9 cellular contexts compared by ENCODE assay signal in genomic region chr2:229856416-229856815, GRCh38.
A peak's percentile ranks its signal among the peaks of the same experiment; 100 is the strongest.
DNase-seq lines count a peak whose midpoint lies in the region; ATAC-seq, FAIRE-seq and TF ChIP-seq lines count a peak whose summit lies in the region.
"Had no signal": no experiment of that assay in that cellular context is flagged by ENCODE, and none has a peak within 500 bp of the region (broad histone marks: within the 10 kb centered on the region; RNA-seq: fewer than 3 reads in every experiment).

No MANE protein-coding gene starts in this region.

- H3K9me3 ChIP-seq in astrocyte (ENCODE audit: insufficient read depth, low read depth, low read length): no peaks in the 10 kb centered on the region

- H3K27ac Mint-ChIP-seq in astrocyte (ENCODE audit: unreplicated experiment) (peak overlapping the region; percentile 17), Calu3 (ENCODE audit: unreplicated experiment) (no peak overlapping the region)

- ATAC-seq in GM18519 (IDR thresholded peaks at IDR 0.05; ENCODE audit: low FRiP score, unreplicated experiment) (peak; percentile 98), GM21515 (IDR thresholded peaks at IDR 0.05; ENCODE audit: unreplicated experiment) (peak; percentile 84), HG03342 (IDR thresholded peaks at IDR 0.05; ENCODE audit: unreplicated experiment) (peak; percentile 91)

- no TSS peak for BruUV-seq in Calu3 (replicated peaks; lab: Mats Ljungman, UMichigan)

- H3K36me3 Mint-ChIP-seq in astrocyte (ENCODE audit: low read depth, unreplicated experiment) (peaks cover 16% of the 10 kb centered on the region), Calu3 (ENCODE audit: insufficient read depth, unreplicated experiment) (peaks cover 30% of the 10 kb centered on the region)

- H3K36me3 ChIP-seq in astrocyte (ENCODE audit: insufficient read depth, low read length): peaks cover 19% of the 10 kb centered on the region

- H3K9me3 Mint-ChIP-seq in astrocyte (ENCODE audit: unreplicated experiment) (no peaks in the 10 kb centered on the region), Calu3 (ENCODE audit: low read depth, unreplicated experiment) (no peaks in the 10 kb centered on the region)

- peaks cover 3% of the 10 kb centered on the region for H3K4me1 ChIP-seq in astrocyte (ENCODE audit: insufficient read depth, low read length)

- H3K79me2 ChIP-seq in astrocyte (ENCODE audit: insufficient read depth, low read length): peaks cover 90% of the 10 kb centered on the region

- CTCF ChIA-PET in Calu3 (lab: Charles Lee): no interaction called here

- no peak for FAIRE-seq in astrocyte (lab: Jason Lieb, UNC)

- no peaks in the 10 kb centered on the region for H3K27me3 ChIP-seq in astrocyte (ENCODE audit: insufficient read depth, low read length)

- H3K9ac ChIP-seq in astrocyte (ENCODE audit: low read length): no peak overlapping the region

- peaks cover 59% of the 10 kb centered on the region for H4K20me1 ChIP-seq in astrocyte (ENCODE audit: insufficient read depth, low read length)

- H3K27ac ChIP-seq in astrocyte (ENCODE audit: low read depth, low read length): no peak overlapping the region

- no peak overlapping the region for H3K4me2 ChIP-seq in astrocyte (ENCODE audit: low read length)

- no peak for TF ChIP-seq CTCF in astrocyte (IDR thresholded peaks at IDR 0.05; ENCODE audit: insufficient read depth, low read depth, low read length)
- no peak for TF ChIP-seq CTCF in Calu3 (IDR thresholded peaks at IDR 0.05; ENCODE audit: unreplicated experiment)

- H2AFZ ChIP-seq in astrocyte (ENCODE audit: low read depth, low read length): no peak overlapping the region

- no peak overlapping the region for H3K4me3 ChIP-seq in astrocyte (ENCODE audit: insufficient read depth, low read depth, low read length)

- peaks cover 23% of the 10 kb centered on the region for H3K4me1 Mint-ChIP-seq in astrocyte (ENCODE audit: low read depth, unreplicated experiment)
- no peaks in the 10 kb centered on the region for H3K4me1 Mint-ChIP-seq in Calu3 (ENCODE audit: low read depth, unreplicated experiment)

- intact Hi-C loops in Calu3 (cut with micrococcal nuclease; ENCODE audit: unreplicated experiment): no loop called here

- H3K27me3 Mint-ChIP-seq in astrocyte (ENCODE audit: low read depth, unreplicated experiment): no peaks in the 10 kb centered on the region
- H3K27me3 Mint-ChIP-seq in Calu3 (ENCODE audit: unreplicated experiment): no peaks in the 10 kb centered on the region

- DNase-seq in astrocyte (ENCODE audit: low read depth) (no peak), Calu3 (no peak), NK-92 (lab: John Stamatoyannopoulos, UW; ENCODE audit: unreplicated experiment) (no peak)
- no peak for DNase-seq in stimulated activated naive CD4-positive, alpha-beta T cell (lab: John Stamatoyannopoulos, UW)
- no peak for DNase-seq in activated CD4-positive, CD25-positive, alpha-beta regulatory T cell (lab: John Stamatoyannopoulos, UW)
- DNase-seq: stimulated activated CD4-positive, alpha-beta T cell treated with anti-CD3 and anti-CD28 coated beads, Interleukin-4, amount 100 ng/mL, for 1 hour had no signal

- H3K4me3 Mint-ChIP-seq in astrocyte (ENCODE audit: unreplicated experiment) (no peak overlapping the region), Calu3 (ENCODE audit: low read depth, unreplicated experiment) (no peak overlapping the region)
